In the genomic region with DNA sequence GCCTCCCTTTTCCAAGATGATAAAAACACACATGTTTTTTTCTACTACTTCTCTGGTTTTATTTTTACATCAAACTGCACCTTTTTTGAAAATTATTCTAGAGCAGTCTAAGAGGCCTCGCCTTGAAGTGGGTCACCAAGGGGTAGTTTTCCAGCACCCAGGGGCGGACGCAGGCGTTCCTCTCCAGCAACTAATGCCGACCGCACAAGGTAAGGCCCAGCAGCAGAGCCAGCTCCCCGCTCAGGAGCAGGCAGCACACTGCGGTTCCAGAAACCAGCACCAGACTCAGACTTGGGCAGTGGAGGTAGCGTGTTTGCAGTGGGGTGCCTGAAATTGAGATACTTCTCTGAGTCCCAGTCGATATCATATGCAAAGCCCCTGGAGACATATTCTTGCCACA, we compare ENCODE assay signal across 28 cellular contexts.
"Had no signal": no experiment of that assay in that cellular context is flagged by ENCODE, and none has a peak within 500 bp of the region (broad histone marks: within the 10 kb centered on the region; RNA-seq: fewer than 3 reads in every experiment).

No MANE protein-coding gene starts in this region.

- ATAC-seq: naive thymus-derived CD8-positive, alpha-beta T cell; natural killer cell treated with Interleukin-12 subunit alpha and Interleukin-12 subunit beta and Interleukin-15 and Interleukin-18, amount 100 ng/mL, for 72 hours; pancreas; right cardiac atrium; right lobe of liver; stimulated activated effector memory CD8-positive, alpha-beta T cell treated with anti-CD3 and anti-CD28 coated beads, Interleukin-12 subunit alpha, Interleukin-12 subunit beta, amount 100 ng/mL, for 72 hours; stimulated activated naive B cell treated with anti-CD40 and anti-IgM and Interleukin-4, amounts not matched to agents 10 μg/mL and 1 μg/mL and 100 μg/mL, for 72 hours; upper lobe of right lung had no signal

- H3K27me3 Mint-ChIP-seq: naive B cell; naive thymus-derived CD8-positive, alpha-beta T cell; natural killer cell treated with Interleukin-12 subunit alpha and Interleukin-12 subunit beta and Interleukin-15 and Interleukin-18, amount 100 ng/mL, for 72 hours; stimulated activated naive B cell treated with anti-CD40 and anti-IgM and Interleukin-4, amounts not matched to agents 10 μg/mL and 1 μg/mL and 100 μg/mL, for 72 hours; stimulated activated naive CD8-positive, alpha-beta T cell treated with anti-CD3 and anti-CD28 coated beads, Interleukin-15, Interleukin-2, amounts not matched to agents 100 ng/mL and 50 ng/mL, for 24 hours; type B pancreatic cell had no signal

- H3K4me3 Mint-ChIP-seq: naive B cell; naive thymus-derived CD8-positive, alpha-beta T cell; natural killer cell treated with Interleukin-12 subunit alpha and Interleukin-12 subunit beta and Interleukin-15 and Interleukin-18, amount 100 ng/mL, for 72 hours; nephron progenitor cell; neural crest cell; stimulated activated effector memory CD8-positive, alpha-beta T cell treated with anti-CD3 and anti-CD28 coated beads, Interleukin-12 subunit alpha, Interleukin-12 subunit beta, amount 100 ng/mL, for 72 hours; stimulated activated naive B cell treated with anti-CD40 and anti-IgM and Interleukin-4, amounts not matched to agents 10 μg/mL and 1 μg/mL and 100 μg/mL, for 72 hours; stimulated activated naive CD8-positive, alpha-beta T cell treated with anti-CD3 and anti-CD28 coated beads, Interleukin-15, Interleukin-2, amounts not matched to agents 100 ng/mL and 50 ng/mL, for 24 hours; type B pancreatic cell had no signal

- H3K9me3 ChIP-seq: pancreas, prostate gland, right lobe of liver, sigmoid colon, stomach, thoracic aorta, thyroid gland, tibial nerve, upper lobe of right lung, uterus had no signal

- H3K4me3 ChIP-seq: pancreas, prostate gland, right lobe of liver, sigmoid colon, stomach, thoracic aorta, thyroid gland, tibial nerve, upper lobe of right lung, uterus had no signal

- H3K27me3 ChIP-seq: pancreas, right lobe of liver, sigmoid colon, stomach, thyroid gland, tibial nerve, upper lobe of right lung, uterus had no signal

- H3K36me3 ChIP-seq: uterus had no signal

- DNase-seq: naive B cell; naive thymus-derived CD8-positive, alpha-beta T cell; nephron progenitor cell; occipital lobe; pancreas; retina; right cardiac atrium; right lobe of liver; sigmoid colon; small intestine; stimulated activated CD4-positive, alpha-beta T cell treated with anti-CD3 and anti-CD28 coated beads, Interleukin-15, amount 100 ng/mL, for 24 hours; stimulated activated CD4-positive, alpha-beta T cell treated with anti-CD3 and anti-CD28 coated beads, Interleukin-2, amount 100 ng/mL, for 24 hours; stimulated activated CD4-positive, alpha-beta T cell treated with anti-CD3 and anti-CD28 coated beads, Interleukin-2, amount 100 ng/mL, for 48 hours; stimulated activated CD4-positive, alpha-beta T cell treated with anti-CD3 and anti-CD28 coated beads, Interleukin-4, amount 100 ng/mL, for 24 hours; stimulated activated naive B cell treated with anti-CD40 and anti-IgM and Interleukin-4, amounts not matched to agents 10 μg/mL and 1 μg/mL and 100 μg/mL, for 72 hours; stimulated activated naive CD4-positive, alpha-beta T cell treated with Interleukin-2 at 50 U/mL for 16 hours; stomach; thyroid gland; upper lobe of right lung; uterus had no signal

- H3K9me3 Mint-ChIP-seq: naive B cell; naive thymus-derived CD8-positive, alpha-beta T cell; natural killer cell treated with Interleukin-12 subunit alpha and Interleukin-12 subunit beta and Interleukin-15 and Interleukin-18, amount 100 ng/mL, for 72 hours; nephron progenitor cell; neural crest cell; stimulated activated effector memory CD8-positive, alpha-beta T cell treated with anti-CD3 and anti-CD28 coated beads, Interleukin-12 subunit alpha, Interleukin-12 subunit beta, amount 100 ng/mL, for 72 hours; stimulated activated naive B cell treated with anti-CD40 and anti-IgM and Interleukin-4, amounts not matched to agents 10 μg/mL and 1 μg/mL and 100 μg/mL, for 72 hours; stimulated activated naive CD8-positive, alpha-beta T cell treated with anti-CD3 and anti-CD28 coated beads, Interleukin-15, Interleukin-2, amounts not matched to agents 100 ng/mL and 50 ng/mL, for 24 hours; type B pancreatic cell had no signal

- H3K27ac ChIP-seq: pancreas, prostate gland, right lobe of liver, sigmoid colon, stomach, thoracic aorta, thyroid gland, tibial nerve, upper lobe of right lung, uterus had no signal

- H3K4me1 ChIP-seq: pancreas, prostate gland, right lobe of liver, sigmoid colon, stomach, upper lobe of right lung, uterus had no signal

- H3K27ac Mint-ChIP-seq: naive B cell; natural killer cell treated with Interleukin-12 subunit alpha and Interleukin-12 subunit beta and Interleukin-15 and Interleukin-18, amount 100 ng/mL, for 72 hours; stimulated activated effector memory CD8-positive, alpha-beta T cell treated with anti-CD3 and anti-CD28 coated beads, Interleukin-12 subunit alpha, Interleukin-12 subunit beta, amount 100 ng/mL, for 72 hours; stimulated activated naive CD8-positive, alpha-beta T cell treated with anti-CD3 and anti-CD28 coated beads, Interleukin-15, Interleukin-2, amounts not matched to agents 100 ng/mL and 50 ng/mL, for 24 hours; type B pancreatic cell had no signal

- H3K4me1 Mint-ChIP-seq: neural crest cell had no signal
